11 cellular contexts compared by ENCODE assay signal in genomic region chr3:50673937-50674336, GRCh38. TPM values are rescaled to one million over a fixed set of nuclear protein-coding genes. Genes with fewer than 3 reads are reported as not detected.
DNase-seq lines count a peak whose midpoint lies in the region; ATAC-seq, FAIRE-seq and TF ChIP-seq lines count a peak whose summit lies in the region.
"Had no signal": no experiment of that assay in that cellular context is flagged by ENCODE, and none has a peak within 500 bp of the region (broad histone marks: within the 10 kb centered on the region; RNA-seq: fewer than 3 reads in every experiment).

No MANE protein-coding gene starts in this region.

- DNase-seq in A549 (ENCODE audit: low read depth in 1 of 2, low spot score in 1 of 2) (no peak), Caco-2 (no peak), immature natural killer cell (no peak), psoas muscle (no peak), esophagus squamous epithelium (lab: John Stamatoyannopoulos, UW) (no peak), A673 (ENCODE audit: low spot score) (no peak)
- DNase-seq in activated CD4-positive, alpha-beta memory T cell treated with anti-CD3 and anti-CD28 coated beads, Interleukin-2, amount 10 ng/mL, durations not matched to agents 7 days and 5 days = no peak
- DNase-seq: left ventricle myocardium superior had no signal

- H3K36me3 Mint-ChIP-seq in Caco-2 (ENCODE audit: insufficient read depth, unreplicated experiment) (no peaks in the 10 kb centered on the region), immature natural killer cell (peaks cover 0 to 4% (median 0%) of the 10 kb centered on the region in 3 donors)
- H3K36me3 Mint-ChIP-seq in activated CD4-positive, alpha-beta memory T cell treated with anti-CD3 and anti-CD28 coated beads, Interleukin-2, amount 10 ng/mL, durations not matched to agents 7 days and 5 days (ENCODE audit: low read depth) = no peaks in the 10 kb centered on the region

- H3K27ac ChIP-seq in A549 (no peak overlapping the region), psoas muscle (no peak overlapping the region), esophagus squamous epithelium (no peak overlapping the region), A673 (ENCODE audit: low read depth, low read length, poor library complexity, severe bottlenecking) (no peak overlapping the region)
- H3K27ac ChIP-seq: cardiac muscle cell, SJSA1 had no signal

- FAIRE-seq in A549 (lab: Jason Lieb, UNC) = no peak

- TF ChIP-seq CTCF in A549 (IDR thresholded peaks at IDR 0.05) = no peak
- TF ChIP-seq CTCF in Caco-2 (IDR thresholded peaks at IDR 0.05; ENCODE audit: insufficient read depth in 1 of 2, low read depth in 1 of 2, low read length in 1 of 2, severe bottlenecking in 1 of 2, unreplicated experiment in 1 of 2) = no peak
- no peak for TF ChIP-seq CTCF in psoas muscle (IDR thresholded peaks at IDR 0.05)
- no peak for TF ChIP-seq CTCF in esophagus squamous epithelium (IDR thresholded peaks at IDR 0.05)
- TF ChIP-seq CTCF in A673 (conservative IDR thresholded peaks at IDR 0.05; ENCODE audit: low read depth, low read length) = no peak

- CTCF ChIA-PET in A549 (lab: Yijun Ruan, JAX) (interaction anchor here (0.6 to 2.4 kb wide), 7 partner anchors 10 to 698 kb away, joined by 3 to 10 read pairs (median 3); no protein-coding TSS in a partner anchor), Caco-2 (lab: Charles Lee) (no interaction called here), A673 (lab: Charles Lee) (interaction anchor here (0.5 kb wide), 1 partner anchor 27 kb away, joined by 3 read pairs; no protein-coding TSS in a partner anchor)
- CTCF ChIA-PET in activated CD4-positive, alpha-beta memory T cell treated with anti-CD3 and anti-CD28 coated beads, Interleukin-2, amount 10 ng/mL, durations not matched to agents 7 days and 5 days (lab: Charles Lee) = interaction anchor here (0.6 to 1.2 kb wide), 3 partner anchors 11 to 351 kb away, joined by 3 to 4 read pairs (median 3); no protein-coding TSS in a partner anchor

- TF ChIP-seq POLR2A in A549 (IDR thresholded peaks at IDR 0.05; ENCODE audit: low read length) (no peak), esophagus squamous epithelium (IDR thresholded peaks at IDR 0.05) (no peak)

- H3K4me3 ChIP-seq in A549 (no peak overlapping the region; the same call in 2 of the 3 replicates), Caco-2 (ENCODE audit: low read depth, low read length) (no peak overlapping the region), psoas muscle (no peak overlapping the region), esophagus squamous epithelium (peak overlapping the region in 1 of 4 donors; percentile 40), A673 (ENCODE audit: low read depth, low read length, poor library complexity, severe bottlenecking) (no peak overlapping the region)
- H3K4me3 ChIP-seq: SJSA1 had no signal

- H3K27me3 ChIP-seq in Caco-2 (replicated peaks; ENCODE audit: control insufficient read depth, insufficient read depth, low read length) = peaks cover 11% of the 10 kb centered on the region
- H3K27me3 ChIP-seq in psoas muscle (ENCODE audit: insufficient read depth in 3 of 3, low read length in 2 of 3) = peaks cover 4 to 25% (median 8%) of the 10 kb centered on the region in 3 donors
- H3K27me3 ChIP-seq in esophagus squamous epithelium = peaks cover 6 to 74% (median 8%) of the 10 kb centered on the region in 4 donors
- peaks cover 29% of the 10 kb centered on the region for H3K27me3 ChIP-seq in A673 (replicated peaks; ENCODE audit: insufficient read depth, low read depth, low read length, poor library complexity)

- no peaks in the 10 kb centered on the region for H3K9me3 Mint-ChIP-seq in Caco-2 (ENCODE audit: unreplicated experiment)
- no peaks in the 10 kb centered on the region for H3K9me3 Mint-ChIP-seq in activated CD4-positive, alpha-beta memory T cell treated with anti-CD3 and anti-CD28 coated beads, Interleukin-2, amount 10 ng/mL, durations not matched to agents 7 days and 5 days
- no peaks in the 10 kb centered on the region for H3K9me3 Mint-ChIP-seq in immature natural killer cell

- peaks cover 6% of the 10 kb centered on the region for H3K4me1 Mint-ChIP-seq in Caco-2 (ENCODE audit: low read depth, unreplicated experiment)
- peaks cover 13% of the 10 kb centered on the region for H3K4me1 Mint-ChIP-seq in activated CD4-positive, alpha-beta memory T cell treated with anti-CD3 and anti-CD28 coated beads, Interleukin-2, amount 10 ng/mL, durations not matched to agents 7 days and 5 days
- peaks cover 5 to 11% of the 10 kb centered on the region in 2 donors for H3K4me1 Mint-ChIP-seq in immature natural killer cell

- no peaks in the 10 kb centered on the region for H3K9me3 ChIP-seq in A549
- H3K9me3 ChIP-seq in Caco-2 = no peaks in the 10 kb centered on the region
- no peaks in the 10 kb centered on the region for H3K9me3 ChIP-seq in psoas muscle
- H3K9me3 ChIP-seq in esophagus squamous epithelium = no peaks in the 10 kb centered on the region
- no peaks in the 10 kb centered on the region for H3K9me3 ChIP-seq in A673 (ENCODE audit: low read depth, low read length, poor library complexity, severe bottlenecking)
- H3K9me3 ChIP-seq: SJSA1 had no signal

- 48% methylated on average over 3 of the region's 3 CpGs for WGBS in A549 (ENCODE audit: missing lambda C conversion rate)
- 41 to 54% (median 44%) methylated on average over 3 of the region's 3 CpGs for WGBS in psoas muscle, 3 donors
- WGBS in esophagus squamous epithelium, 2 donors = 46 to 63% methylated on average over 2 to 3 of the region's 3 CpGs

- POLR2A ChIA-PET in A549 (lab: Yijun Ruan, JAX) (no interaction called here), Caco-2 (lab: Charles Lee) (no interaction called here), A673 (lab: Charles Lee; ENCODE audit: low non-redundant PET) (no interaction called here)
- POLR2A ChIA-PET in activated CD4-positive, alpha-beta memory T cell treated with anti-CD3 and anti-CD28 coated beads, Interleukin-2, amount 10 ng/mL, durations not matched to agents 7 days and 5 days (lab: Charles Lee) = interaction anchor here (0.7 to 1.2 kb wide), 3 partner anchors 12 to 61 kb away, joined by 3 to 5 read pairs (median 3); no protein-coding TSS in a partner anchor

- H3K4me1 ChIP-seq in A549 (peaks cover 21% of the 10 kb centered on the region), Caco-2 (no peaks in the 10 kb centered on the region), psoas muscle (no peaks in the 10 kb centered on the region), esophagus squamous epithelium (peaks cover 4 to 14% (median 9%) of the 10 kb centered on the region in 3 donors), A673 (ENCODE audit: insufficient read depth, low read length, poor library complexity, severe bottlenecking) (no peaks in the 10 kb centered on the region)

- TF ChIP-seq EP300 in A549 (IDR thresholded peaks at IDR 0.05) = no peak

- intact Hi-C loops in Caco-2 (cut with micrococcal nuclease; ENCODE audit: unreplicated experiment) (no loop called here), psoas muscle (cut with DNase I) (no loop called here), esophagus squamous epithelium (cut with DNase I) (no loop called here), A673 (cut with micrococcal nuclease; ENCODE audit: unreplicated experiment) (no loop called here)

- peak overlapping the region; percentile 99 for H3K4me2 ChIP-seq in A549

- BruUV-seq in Caco-2 (replicated peaks; lab: Mats Ljungman, UMichigan) (no TSS peak), A673 (replicated peaks; lab: Mats Ljungman, UMichigan) (no TSS peak)

- peaks cover 36% of the 10 kb centered on the region for H3K27me3 Mint-ChIP-seq in Caco-2 (ENCODE audit: insufficient read depth, unreplicated experiment)
- H3K27me3 Mint-ChIP-seq in activated CD4-positive, alpha-beta memory T cell treated with anti-CD3 and anti-CD28 coated beads, Interleukin-2, amount 10 ng/mL, durations not matched to agents 7 days and 5 days = peaks cover 47% of the 10 kb centered on the region
- peaks cover 9 to 13% (median 13%) of the 10 kb centered on the region in 3 donors for H3K27me3 Mint-ChIP-seq in immature natural killer cell (ENCODE audit: low read depth in 3 of 3)

- TF ChIP-seq RAD21 in A549 (conservative IDR thresholded peaks at IDR 0.05 in 1 of 2, IDR thresholded peaks at IDR 0.05 in 1 of 2) = no peak

- H3K4me3 Mint-ChIP-seq in Caco-2 (ENCODE audit: unreplicated experiment) (peak overlapping the region; percentile 71), immature natural killer cell (peak overlapping the region; percentile 71 to 83 (median 75))
- peak overlapping the region; percentile 64 for H3K4me3 Mint-ChIP-seq in activated CD4-positive, alpha-beta memory T cell treated with anti-CD3 and anti-CD28 coated beads, Interleukin-2, amount 10 ng/mL, durations not matched to agents 7 days and 5 days

- H3K27ac Mint-ChIP-seq in Caco-2 (ENCODE audit: unreplicated experiment) (no peak overlapping the region), immature natural killer cell (peak overlapping the region in 3 of 6 donors; percentile 11 to 26 (median 15))
- no peak overlapping the region for H3K27ac Mint-ChIP-seq in activated CD4-positive, alpha-beta memory T cell treated with anti-CD3 and anti-CD28 coated beads, Interleukin-2, amount 10 ng/mL, durations not matched to agents 7 days and 5 days

- no peak for ATAC-seq in A549
- no peak for ATAC-seq in psoas muscle
- no peak for ATAC-seq in HG03135 (IDR thresholded peaks at IDR 0.05; ENCODE audit: unreplicated experiment)

- H3K36me3 ChIP-seq in Caco-2 (ENCODE audit: control insufficient read depth, insufficient read depth, low read length) (no peaks in the 10 kb centered on the region), psoas muscle (ENCODE audit: insufficient read depth in 1 of 2, low read depth in 1 of 2) (no peaks in the 10 kb centered on the region), esophagus squamous epithelium (no peaks in the 10 kb centered on the region), A673 (ENCODE audit: insufficient read depth, low read length, poor library complexity, severe bottlenecking) (no peaks in the 10 kb centered on the region)
- H3K36me3 ChIP-seq: cardiac muscle cell, SJSA1 had no signal

RNA-seq across cellular contexts. Expression of gene DOCK3, which starts 0.8 kb away (rescaled TPM):
- 0.40 and 0.60 TPM in 2 replicates for polyA plus RNA-seq in A549 (2011; rRNA removed)
- 0.11 and 0.12 TPM in 2 replicates for polyA plus RNA-seq in A549 (2012; cell fraction: cytosol; rRNA removed)
- 0.31 and 0.43 TPM in 2 replicates for polyA plus RNA-seq in A549 (2012; cell fraction: nucleus; rRNA removed)
- 0.46 to 0.54 TPM (median 0.50 TPM) in 3 replicates for polyA plus RNA-seq in A549 (2017; fragmentation: RNase III; extraction: RNeasy Plus Mini Kit Qiagen cat#74134 plus additional on column Dnase treatment)
- polyA minus RNA-seq in A549 (2011; rRNA and poly(A)+ RNA removed) = 0.49 and 0.54 TPM in 2 replicates
- total RNA-seq in Caco-2 (2022) = 0.05 and 0.09 TPM in 2 replicates
- 1 to 10 TPM; 1.6 to 1.7 TPM for total RNA-seq in activated CD4-positive, alpha-beta memory T cell treated with anti-CD3 and anti-CD28 coated beads, Interleukin-2, amount 10 ng/mL, durations not matched to agents 7 days and 5 days
- polyA plus RNA-seq in immature natural killer cell = under 1 TPM in 2 of 3 donors, not detected in 1; 0.06 to 0.08 TPM
- under 1 TPM; 0.46 to 0.91 (median 0.88) TPM for total RNA-seq in psoas muscle
- polyA plus RNA-seq in psoas muscle = under 1 TPM; 0.01 to 0.91 (median 0.21) TPM
- 1 to 10 TPM in 3 of 4 donors, under 1 TPM in 1; 0.92 to 1.7 (median 1.4) TPM for total RNA-seq in esophagus squamous epithelium
- total RNA-seq in A673 (2021) = 0.47 and 0.59 TPM in 2 replicates

RNA-seq across cellular contexts. Expression of gene MAPKAPK3, which starts 57.0 kb away (rescaled TPM):
- polyA plus RNA-seq in A549 (2011; rRNA removed) (16.5 and 22.8 TPM in 2 replicates), A549 (2017; fragmentation: RNase III; extraction: RNeasy Plus Mini Kit Qiagen cat#74134 plus additional on column Dnase treatment) (14.1 to 16.0 TPM (median 14.6 TPM) in 3 replicates), immature natural killer cell (10 to 100 TPM; 57.2 to 92.0 (median 91.2) TPM), psoas muscle (100 to 1,000 TPM; 213 to 409 (median 328) TPM)
- polyA plus RNA-seq in A549 (2012; cell fraction: cytosol; rRNA removed) = 19.6 and 23.7 TPM in 2 replicates
- polyA plus RNA-seq in A549 (2012; cell fraction: nucleus; rRNA removed) = 18.4 TPM in 2 replicates
- 20.9 and 28.0 TPM in 2 replicates for polyA minus RNA-seq in A549 (2011; rRNA and poly(A)+ RNA removed)
- total RNA-seq in Caco-2 (2022) (40.1 and 43.5 TPM in 2 replicates), psoas muscle (100 to 1,000 TPM in 3 of 4 donors, 10 to 100 TPM in 1; 88.2 to 277 (median 187) TPM), esophagus squamous epithelium (10 to 100 TPM; 46.5 to 65.6 (median 52.3) TPM), A673 (2021) (15.8 and 17.3 TPM in 2 replicates)
- 100 to 1,000 TPM; 146 to 157 TPM for total RNA-seq in activated CD4-positive, alpha-beta memory T cell treated with anti-CD3 and anti-CD28 coated beads, Interleukin-2, amount 10 ng/mL, durations not matched to agents 7 days and 5 days
